Comparison of ENCODE assay signal across 21 cellular contexts in the genomic region with DNA sequence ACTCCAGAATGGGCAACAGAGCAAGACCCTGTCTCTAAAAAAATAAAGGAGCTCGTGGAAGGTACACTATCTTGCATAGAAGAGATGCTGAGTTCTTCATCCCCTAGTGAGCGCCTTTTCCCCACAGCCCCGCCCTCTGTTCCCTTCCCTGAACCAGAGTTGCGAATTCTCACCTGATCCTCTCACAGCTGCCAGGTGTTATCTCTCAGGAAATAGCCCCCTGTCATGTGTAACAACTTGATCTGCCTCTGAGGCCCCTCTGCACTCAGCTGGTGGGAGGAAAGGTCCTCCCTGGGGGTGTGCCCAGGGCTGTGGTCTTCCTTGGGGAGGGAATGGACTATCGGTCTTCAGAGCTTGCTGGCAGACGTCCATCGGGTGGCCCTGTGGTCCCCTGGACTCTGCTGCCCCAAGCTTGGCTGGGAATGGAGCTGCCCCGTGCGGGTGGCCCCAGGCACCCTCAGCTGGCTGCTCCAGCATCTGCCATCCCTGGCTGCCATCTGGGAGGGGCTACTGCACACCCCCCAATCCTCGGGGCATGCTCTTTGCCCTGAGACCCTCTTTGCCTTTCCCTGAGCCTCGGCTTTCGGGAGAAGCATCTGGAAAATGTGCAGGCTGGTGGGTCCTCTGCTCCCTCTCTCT. TPM values are rescaled to one million over a fixed set of nuclear protein-coding genes. Genes with fewer than 3 reads are reported as not detected.
DNase-seq lines count a peak whose midpoint lies in the region; ATAC-seq and TF ChIP-seq lines count a peak whose summit lies in the region.
"Had no signal": no experiment of that assay in that cellular context is flagged by ENCODE, and none has a peak within 500 bp of the region (broad histone marks: within the 10 kb centered on the region; RNA-seq: fewer than 3 reads in every experiment).

No MANE protein-coding gene starts in this region.

- H3K27me3 Mint-ChIP-seq in endodermal cell (ENCODE audit: insufficient read depth): no peaks in the 10 kb centered on the region

- TF ChIP-seq CTCF in endodermal cell (conservative IDR thresholded peaks at IDR 0.05): no peak
- TF ChIP-seq CTCF in sigmoid colon (IDR thresholded peaks at IDR 0.05): no peak
- no peak for TF ChIP-seq CTCF in WERI-Rb-1 (IDR thresholded peaks at IDR 0.05; ENCODE audit: low read depth, low read length)

- peak overlapping the region; percentile 66 for H4K5ac ChIP-seq in mesendoderm (ENCODE audit: low read length)

- H3K27ac ChIP-seq in HUES6 (ENCODE audit: low read depth, low read length) (peak overlapping the region; percentile 58; the same call in 1 of the 2 replicates), endodermal cell (ENCODE audit: low read depth, low read length) (no peak overlapping the region), mesendoderm (ENCODE audit: low read depth, low read length) (peak overlapping the region; percentile 85), sigmoid colon (no peak overlapping the region), WERI-Rb-1 (no peak overlapping the region)
- H3K27ac ChIP-seq: HL-60, KMS-11 had no signal

- 75% methylated on average over 7 to 12 of the region's 12 CpGs for WGBS in endodermal cell (ENCODE audit: insufficient coverage in 1 of 2, insufficient read length in 1 of 2), 2 experiments
- no CpG with 5 or more reads among the region's 12 CpGs for WGBS in mesendoderm (ENCODE audit: extremely low coverage, insufficient coverage, low lambda C conversion rate)
- WGBS in sigmoid colon, 2 donors: 78 to 82% methylated on average over 12 of the region's 12 CpGs

- H3K9me3 ChIP-seq in HUES6 (ENCODE audit: control insufficient read depth, insufficient read depth, low read depth, low read length) (peaks cover 11% of the 10 kb centered on the region), endodermal cell (ENCODE audit: control insufficient read depth, low read length) (peaks cover 17% of the 10 kb centered on the region), sigmoid colon (peaks cover 0 to 8% (median 0%) of the 10 kb centered on the region in 4 donors), WERI-Rb-1 (ENCODE audit: severe bottlenecking) (no peaks in the 10 kb centered on the region)
- H3K9me3 ChIP-seq: BE2C had no signal

- H3K9ac ChIP-seq in HUES6 (ENCODE audit: low read length): peak overlapping the region; percentile 54
- peak overlapping the region; percentile 60 for H3K9ac ChIP-seq in endodermal cell (ENCODE audit: extremely low read depth, low read length, poor library complexity, severe bottlenecking)
- H3K9ac ChIP-seq in mesendoderm (ENCODE audit: low read length): peak overlapping the region; percentile 58
- H3K9ac ChIP-seq: KMS-11 had no signal

- H2BK120ac ChIP-seq in mesendoderm (ENCODE audit: low read depth, low read length): peak overlapping the region; percentile 92

- peak overlapping the region; percentile 54 for H3K23ac ChIP-seq in mesendoderm (ENCODE audit: low read length)

- H3K4me3 Mint-ChIP-seq in endodermal cell: no peak overlapping the region
- H3K4me3 Mint-ChIP-seq: CD4-positive, CD25-positive, alpha-beta regulatory T cell; CD8-positive, alpha-beta memory T cell; GM23338; H9 had no signal

- H3K56ac ChIP-seq in mesendoderm (ENCODE audit: low read length): peak overlapping the region; percentile 90

- H3K9me3 Mint-ChIP-seq in endodermal cell: peaks cover 36% of the 10 kb centered on the region
- H3K9me3 Mint-ChIP-seq: CD8-positive, alpha-beta memory T cell had no signal

- H3K36me3 ChIP-seq in HUES6 (ENCODE audit: control insufficient read depth, insufficient read depth, low read length) (no peaks in the 10 kb centered on the region), endodermal cell (ENCODE audit: control insufficient read depth, insufficient read depth, low read length) (no peaks in the 10 kb centered on the region), mesendoderm (ENCODE audit: control insufficient read depth, insufficient read depth, low read length) (no peaks in the 10 kb centered on the region), sigmoid colon (no peaks in the 10 kb centered on the region), WERI-Rb-1 (no peaks in the 10 kb centered on the region)
- H3K36me3 ChIP-seq: BE2C had no signal

- peak overlapping the region; percentile 38 for H3K4ac ChIP-seq in mesendoderm (ENCODE audit: low read depth, low read length)

- peak overlapping the region; percentile 99 for H2BK5ac ChIP-seq in mesendoderm (ENCODE audit: low read length)

- no peak overlapping the region for H4K8ac ChIP-seq in mesendoderm (ENCODE audit: low read depth, low read length)

- no peak overlapping the region for H3K4me3 ChIP-seq in HUES6 (ENCODE audit: low read depth, low read length)
- peak overlapping the region; percentile 56 for H3K4me3 ChIP-seq in endodermal cell (ENCODE audit: low read length)
- no peak overlapping the region for H3K4me3 ChIP-seq in mesendoderm (ENCODE audit: low read length)
- H3K4me3 ChIP-seq in sigmoid colon: no peak overlapping the region
- no peak overlapping the region for H3K4me3 ChIP-seq in WERI-Rb-1 (ENCODE audit: low read depth, low read length)
- H3K4me3 ChIP-seq: GM23338 had no signal

- TF ChIP-seq POLR2A in sigmoid colon (IDR thresholded peaks at IDR 0.05): no peak

- peak overlapping the region; percentile 92 for H3K18ac ChIP-seq in mesendoderm (ENCODE audit: low read length)

- peak overlapping the region; percentile 99 for H2AK5ac ChIP-seq in mesendoderm (ENCODE audit: low read length)

- no peaks in the 10 kb centered on the region for H3K79me2 ChIP-seq in mesendoderm (ENCODE audit: control insufficient read depth, insufficient read depth, low read length)

- DNase-seq in endodermal cell (peak; percentile 86), mesendoderm (peak; percentile 88), sigmoid colon (peak; percentile 56), WERI-Rb-1 (no peak), HCEC 1CT (no peak)
- DNase-seq: ACHN; BE2C; C1 segment of cervical spinal cord; CD4-positive, CD25-positive, alpha-beta regulatory T cell; CD8-positive, alpha-beta memory T cell; COR-L47; DMS 273 treated with DMSO at 0.1 percent for 48 hours; DMS53; DND-41; EL; H9 had no signal

- no peak for ATAC-seq in GM19397 (IDR thresholded peaks at IDR 0.05; ENCODE audit: unreplicated experiment)
- ATAC-seq: GM23338 had no signal

- peaks cover 38% of the 10 kb centered on the region for H3K4me1 Mint-ChIP-seq in endodermal cell
- H3K4me1 Mint-ChIP-seq: CD4-positive, CD25-positive, alpha-beta regulatory T cell had no signal

- H3K79me1 ChIP-seq in mesendoderm (ENCODE audit: low read length): no peaks in the 10 kb centered on the region

- H3K27me3 ChIP-seq in HUES6 (ENCODE audit: control insufficient read depth, insufficient read depth, low read length): no peaks in the 10 kb centered on the region
- H3K27me3 ChIP-seq in endodermal cell (ENCODE audit: control insufficient read depth, insufficient read depth, low read length, poor library complexity, severe bottlenecking): no peaks in the 10 kb centered on the region
- no peaks in the 10 kb centered on the region for H3K27me3 ChIP-seq in mesendoderm (ENCODE audit: insufficient read depth, low read length, poor library complexity)
- no peaks in the 10 kb centered on the region for H3K27me3 ChIP-seq in sigmoid colon
- no peaks in the 10 kb centered on the region for H3K27me3 ChIP-seq in WERI-Rb-1 (ENCODE audit: insufficient read depth, low read depth, severe bottlenecking)
- H3K27me3 ChIP-seq: BE2C had no signal

- H2BK15ac ChIP-seq in mesendoderm (replicated peaks; ENCODE audit: low read depth): no peak overlapping the region

- no peak for TF ChIP-seq EP300 in sigmoid colon (IDR thresholded peaks at IDR 0.05)

- H3K36me3 Mint-ChIP-seq in endodermal cell (ENCODE audit: low read depth): peaks cover 5% of the 10 kb centered on the region
- H3K36me3 Mint-ChIP-seq: CD4-positive, CD25-positive, alpha-beta regulatory T cell had no signal

- H3K27ac Mint-ChIP-seq in endodermal cell: peak overlapping the region; percentile 81
- H3K27ac Mint-ChIP-seq: CD4-positive, CD25-positive, alpha-beta regulatory T cell; CD8-positive, alpha-beta memory T cell; GM23338 had no signal

- intact Hi-C loops in sigmoid colon (cut with DNase I): no loop called here

- H3K4me2 ChIP-seq in mesendoderm (ENCODE audit: low read length): no peak overlapping the region
- H3K4me2 ChIP-seq: KMS-11 had no signal

- H3K4me1 ChIP-seq in HUES6 (ENCODE audit: control insufficient read depth, insufficient read depth, low read length) (peaks cover 63% of the 10 kb centered on the region), endodermal cell (ENCODE audit: control insufficient read depth, insufficient read depth, low read length) (peaks cover 14% of the 10 kb centered on the region), mesendoderm (ENCODE audit: control insufficient read depth, low read depth, low read length) (peaks cover 24% of the 10 kb centered on the region), sigmoid colon (peaks cover 0 to 6% (median 2%) of the 10 kb centered on the region in 4 donors)
- H3K4me1 ChIP-seq: BE2C had no signal

RNA-seq across cellular contexts. Expression of gene BNIP3, which starts 21.7 kb away (rescaled TPM):
- 100 to 1,000 TPM in 1 of 2 donors, 10 to 100 TPM in 1; 93.5 to 108 TPM for total RNA-seq in endodermal cell
- polyA plus RNA-seq in endodermal cell (2013, experiment 1 of 2): 149 TPM
- polyA plus RNA-seq in endodermal cell (2013, experiment 2 of 2): 135 TPM
- polyA plus RNA-seq in mesendoderm (2013, experiment 1 of 2): 10.7 TPM
- polyA plus RNA-seq in mesendoderm (2013, experiment 2 of 2): 10.4 TPM
- 100 to 1,000 TPM in 2 of 4 donors, 10 to 100 TPM in 2; 55.9 to 125 (median 95.4) TPM for total RNA-seq in sigmoid colon
- polyA plus RNA-seq in sigmoid colon: 10 to 100 TPM in 2 of 3 donors, 1 to 10 TPM in 1; 3.9 to 11.7 (median 10.8) TPM

Comparison
In these comparisons a context has a peak if more than half of its experiments do, and no peak if none do; other contexts are left out.
1. H3K27ac ChIP-seq: peak in HUES6 (single experiment) and mesendoderm (single experiment); none in endodermal cell (single experiment), sigmoid colon (0 of 4) and WERI-Rb-1 (single experiment).
2. DNase-seq: peak in endodermal cell (single experiment), mesendoderm (single experiment) and sigmoid colon (single experiment); none in WERI-Rb-1 (single experiment) and HCEC 1CT (single experiment).
3. Peak in every context shown above with its lines, with median percentiles within 50 percentile points of each other: H3K9ac ChIP-seq.